In the genomic region with DNA sequence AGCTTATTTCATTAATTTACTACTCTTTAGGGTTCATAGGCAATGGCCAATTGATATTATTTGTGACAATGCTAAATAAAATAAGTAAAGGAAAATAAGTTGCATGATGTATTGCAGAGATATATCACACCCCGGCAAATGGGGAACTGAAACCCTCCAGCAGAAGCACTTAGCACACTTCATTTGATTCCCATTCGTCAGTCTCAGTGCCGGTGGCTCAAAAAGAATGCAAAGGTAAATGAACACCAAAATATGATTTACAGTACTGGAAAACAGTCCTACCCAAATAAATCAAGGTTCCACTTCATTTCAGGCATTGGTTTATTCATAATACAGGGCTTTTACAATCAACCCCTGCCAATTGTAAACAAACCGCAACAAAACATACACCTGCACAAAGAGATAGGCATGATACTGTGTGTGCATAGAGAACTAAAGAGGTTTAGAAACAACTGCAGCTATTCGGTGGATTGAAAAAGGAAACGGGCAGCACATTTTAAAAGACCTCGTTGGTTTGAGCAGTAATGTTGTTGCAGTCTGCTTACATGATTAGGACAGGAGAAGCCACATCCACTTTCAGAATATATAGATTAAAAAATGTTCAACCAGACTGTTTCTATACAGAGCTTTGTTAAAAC, we compare ENCODE assay signal across 9 cellular contexts.
DNase-seq lines count a peak whose midpoint lies in the region; ATAC-seq and TF ChIP-seq lines count a peak whose summit lies in the region.
"Had no signal": no experiment of that assay in that cellular context is flagged by ENCODE, and none has a peak within 500 bp of the region (broad histone marks: within the 10 kb centered on the region; RNA-seq: fewer than 3 reads in every experiment).

No MANE protein-coding gene starts in this region.

- TF ChIP-seq POLR2A in tibial nerve (IDR thresholded peaks at IDR 0.05): no peak

- H3K4me1 ChIP-seq in foreskin keratinocyte (no peaks in the 10 kb centered on the region), right cardiac atrium (ENCODE audit: control insufficient read depth, insufficient read depth, low read length) (no peaks in the 10 kb centered on the region), tibial nerve (no peaks in the 10 kb centered on the region)

- intact Hi-C loops in right cardiac atrium (cut with DNase I): no loop called here

- H3K4me3 ChIP-seq in right cardiac atrium (ENCODE audit: low read length): no peak overlapping the region
- no peak overlapping the region for H3K4me3 ChIP-seq in tibial nerve
- H3K4me3 ChIP-seq: K562 had no signal

- no peak for TF ChIP-seq EP300 in tibial nerve (IDR thresholded peaks at IDR 0.05)

- H3K9me3 ChIP-seq in right cardiac atrium (ENCODE audit: control insufficient read depth, low read length): no peaks in the 10 kb centered on the region
- H3K9me3 ChIP-seq in tibial nerve: no peaks in the 10 kb centered on the region

- ATAC-seq in GM18498 (IDR thresholded peaks at IDR 0.05; ENCODE audit: unreplicated experiment) (peak; percentile 99), GM21529 (IDR thresholded peaks at IDR 0.05; ENCODE audit: unreplicated experiment) (peak; percentile 97), HG03457 (IDR thresholded peaks at IDR 0.05; ENCODE audit: unreplicated experiment) (peak; percentile 97), foreskin keratinocyte (no peak), right cardiac atrium (no peak)
- ATAC-seq: K562 had no signal

- TF ChIP-seq CTCF in foreskin keratinocyte (conservative IDR thresholded peaks at IDR 0.05) (no peak), tibial nerve (IDR thresholded peaks at IDR 0.05) (no peak)

- no peaks in the 10 kb centered on the region for H3K36me3 ChIP-seq in tibial nerve

- no peak overlapping the region for H3K27ac ChIP-seq in foreskin keratinocyte
- no peak overlapping the region for H3K27ac ChIP-seq in right cardiac atrium (ENCODE audit: low read length)
- no peak overlapping the region for H3K27ac ChIP-seq in tibial nerve

- WGBS in right cardiac atrium: 78% methylated on average over 7 of the region's 7 CpGs
- WGBS in tibial nerve, 2 donors: 77% methylated on average over 7 of the region's 7 CpGs

- DNase-seq in NOMO-1 treated with dmso at 0.1 percent for 144 hours (lab: John Stamatoyannopoulos, UW; ENCODE audit: unreplicated experiment): peak; percentile 62
- no peak for DNase-seq in HuH-7.5 (ENCODE audit: low spot score)
- no peak for DNase-seq in foreskin keratinocyte
- DNase-seq in right cardiac atrium: no peak
- DNase-seq in tibial nerve (ENCODE audit: low spot score in 2 of 2): no peak

- no peaks in the 10 kb centered on the region for H3K27me3 ChIP-seq in foreskin keratinocyte
- no peaks in the 10 kb centered on the region for H3K27me3 ChIP-seq in right cardiac atrium (ENCODE audit: control insufficient read depth, insufficient read depth)
- H3K27me3 ChIP-seq in tibial nerve: no peaks in the 10 kb centered on the region

Comparison
In these comparisons a context has a peak if more than half of its experiments do, and no peak if none do; other contexts are left out.
1. ATAC-seq: peak in GM18498 (single experiment), GM21529 (single experiment) and HG03457 (single experiment); none in foreskin keratinocyte (single experiment) and right cardiac atrium (0 of 2).